Comparison of ENCODE assay signal across 25 cellular contexts in genomic region chr7:135666156-135666555, GRCh38. TPM values are rescaled to one million over a fixed set of nuclear protein-coding genes. Genes with fewer than 3 reads are reported as not detected.
DNase-seq lines count a peak whose midpoint lies in the region; ATAC-seq and TF ChIP-seq lines count a peak whose summit lies in the region.
"Had no signal": no experiment of that assay in that cellular context is flagged by ENCODE, and none has a peak within 500 bp of the region (broad histone marks: within the 10 kb centered on the region; RNA-seq: fewer than 3 reads in every experiment).

No MANE protein-coding gene starts in this region.

- no peak overlapping the region for H3K14ac ChIP-seq in trophoblast cell (ENCODE audit: low read length)

- H3K4me3 ChIP-seq in CD8-positive, alpha-beta T cell (ENCODE audit: low read depth, low read length): no peak overlapping the region
- no peak overlapping the region for H3K4me3 ChIP-seq in trophoblast cell (ENCODE audit: low read depth, low read length)
- H3K4me3 ChIP-seq: ascending aorta, dorsolateral prefrontal cortex, pancreas had no signal

- peak overlapping the region; percentile 7 for H2BK5ac ChIP-seq in trophoblast cell (ENCODE audit: low read depth, low read length, poor library complexity)

- H3K27me3 Mint-ChIP-seq in CD8-positive, alpha-beta T cell (ENCODE audit: low read depth): no peaks in the 10 kb centered on the region
- no peaks in the 10 kb centered on the region for H3K27me3 Mint-ChIP-seq in IgD-negative memory B cell
- H3K27me3 Mint-ChIP-seq in stimulated activated naive CD8-positive, alpha-beta T cell treated with anti-CD3 and anti-CD28 coated beads, Interleukin-15, amount 100 ng/mL, for 72 hours: no peaks in the 10 kb centered on the region
- H3K27me3 Mint-ChIP-seq: activated naive CD4-positive, alpha-beta T cell treated with anti-CD3 and anti-CD28 coated beads, Interleukin-2, amount 50 U/mL, for 24 hours; naive thymus-derived CD8-positive, alpha-beta T cell had no signal

- H3K9me3 ChIP-seq in CD8-positive, alpha-beta T cell (ENCODE audit: low read length): no peaks in the 10 kb centered on the region
- peaks cover 4% of the 10 kb centered on the region for H3K9me3 ChIP-seq in trophoblast cell (ENCODE audit: insufficient read depth, low read depth, low read length)
- H3K9me3 ChIP-seq: ascending aorta, pancreas had no signal

- no peak overlapping the region for H3K9ac ChIP-seq in trophoblast cell (ENCODE audit: low read length)
- H3K9ac ChIP-seq: KMS-11 had no signal

- no peak overlapping the region for H3K23ac ChIP-seq in trophoblast cell (ENCODE audit: low read length)

- H3K4me1 Mint-ChIP-seq in CD8-positive, alpha-beta T cell (ENCODE audit: low read depth): peaks cover 65% of the 10 kb centered on the region
- peaks cover 21 to 42% (median 38%) of the 10 kb centered on the region in 3 donors for H3K4me1 Mint-ChIP-seq in IgD-negative memory B cell
- peaks cover 49% of the 10 kb centered on the region for H3K4me1 Mint-ChIP-seq in stimulated activated naive CD8-positive, alpha-beta T cell treated with anti-CD3 and anti-CD28 coated beads, Interleukin-15, amount 100 ng/mL, for 72 hours

- CTCF ChIA-PET in CD8-positive, alpha-beta T cell (lab: Charles Lee): no interaction called here

- H3K36me3 ChIP-seq in CD8-positive, alpha-beta T cell (ENCODE audit: insufficient read depth, low read length): no peaks in the 10 kb centered on the region
- peaks cover 4% of the 10 kb centered on the region in 2 experiments for H3K36me3 ChIP-seq in trophoblast cell (ENCODE audit: control insufficient read depth in 1 of 2, insufficient read depth in 2 of 2, low read length in 2 of 2)
- H3K36me3 ChIP-seq: ascending aorta, pancreas had no signal

- DNase-seq in CD8-positive, alpha-beta T cell: no peak
- DNase-seq in epithelial cell of prostate (ENCODE audit: low read depth, low spot score) (no peak), trophoblast cell (peak; percentile 56 to 71), AG20443 (ENCODE audit: low spot score) (no peak), GM13976 (ENCODE audit: low spot score) (no peak)
- DNase-seq in stimulated activated naive CD8-positive, alpha-beta T cell treated with anti-CD3 and anti-CD28 coated beads, Interleukin-15, amount 100 ng/mL, for 72 hours: no peak
- no peak for DNase-seq in stimulated activated CD4-positive, alpha-beta T cell treated with anti-CD3 and anti-CD28 coated beads, Interleukin-4, amount 100 ng/mL, for 4 hours
- DNase-seq: activated CD4-positive, alpha-beta T cell treated with anti-CD3 and anti-CD28 coated beads for 1 hour; activated CD8-positive, alpha-beta T cell treated with anti-CD3 and anti-CD28 coated beads, Interleukin-2, amount 10 ng/mL, durations not matched to agents 7 days and 5 days; C1 segment of cervical spinal cord; caudate nucleus; dorsolateral prefrontal cortex; naive thymus-derived CD8-positive, alpha-beta T cell; NCI-H1436 treated with DMSO at 0.1 percent for 48 hours; NCI-H345; NCI-H748 treated with DMSO at 0.1 percent for 48 hours; pancreas; stimulated activated CD4-positive, alpha-beta T cell treated with anti-CD3 and anti-CD28 coated beads, Interleukin-4, amount 100 ng/mL, for 1 hour had no signal

- peaks cover 20% of the 10 kb centered on the region for H3K4me1 ChIP-seq in CD8-positive, alpha-beta T cell (ENCODE audit: insufficient read depth, low read length)
- peaks cover 7 to 8% of the 10 kb centered on the region in 2 experiments for H3K4me1 ChIP-seq in trophoblast cell (ENCODE audit: control insufficient read depth in 1 of 2, insufficient read depth in 2 of 2, low read length in 2 of 2)

- H4K91ac ChIP-seq in trophoblast cell (ENCODE audit: low read depth, low read length): no peak overlapping the region

- H2AK5ac ChIP-seq in trophoblast cell (ENCODE audit: low read length): no peak overlapping the region

- H3K27me3 ChIP-seq in CD8-positive, alpha-beta T cell (ENCODE audit: insufficient read depth, low read length): no peaks in the 10 kb centered on the region
- no peaks in the 10 kb centered on the region for H3K27me3 ChIP-seq in trophoblast cell (ENCODE audit: insufficient read depth, low read length)
- H3K27me3 ChIP-seq: ascending aorta, dorsolateral prefrontal cortex, pancreas had no signal

- peaks cover 11% of the 10 kb centered on the region for H3K79me2 ChIP-seq in trophoblast cell (ENCODE audit: control insufficient read depth, insufficient read depth, low read length, poor library complexity)

- H3K4me2 ChIP-seq in trophoblast cell (ENCODE audit: low read length): no peak overlapping the region
- H3K4me2 ChIP-seq: KMS-11 had no signal

- H4K8ac ChIP-seq in trophoblast cell (ENCODE audit: low read depth, low read length): no peak overlapping the region

- H3K4me3 Mint-ChIP-seq in CD8-positive, alpha-beta T cell: no peak overlapping the region
- H3K4me3 Mint-ChIP-seq in IgD-negative memory B cell: peak overlapping the region in 2 of 4 donors; percentile 32 to 82
- H3K4me3 Mint-ChIP-seq in stimulated activated naive CD8-positive, alpha-beta T cell treated with anti-CD3 and anti-CD28 coated beads, Interleukin-15, amount 100 ng/mL, for 72 hours: peak overlapping the region in 1 of 2 donors; percentile 29
- H3K4me3 Mint-ChIP-seq: activated CD8-positive, alpha-beta T cell treated with anti-CD3 and anti-CD28 coated beads, Interleukin-2, amount 10 ng/mL, durations not matched to agents 7 days and 5 days; stimulated activated effector memory CD8-positive, alpha-beta T cell treated with anti-CD3 and anti-CD28 coated beads, Interleukin-12 subunit alpha, Interleukin-12 subunit beta, amount 100 ng/mL, for 72 hours; T-helper 1 cell treated with Interleukin-12 subunit alpha and Interleukin-12 subunit beta and Interleukin-4 antibody, amounts not matched to agents 30 μg/mL and 1 μg/mL, for 36 hours had no signal

- peaks cover 25% of the 10 kb centered on the region for H3K36me3 Mint-ChIP-seq in CD8-positive, alpha-beta T cell
- no peaks in the 10 kb centered on the region for H3K36me3 Mint-ChIP-seq in IgD-negative memory B cell

- H3K27ac ChIP-seq in CD8-positive, alpha-beta T cell (ENCODE audit: low read depth, low read length): no peak overlapping the region
- H3K27ac ChIP-seq in epithelial cell of prostate (peak overlapping the region; percentile 2), trophoblast cell (ENCODE audit: low read depth, low read length) (no peak overlapping the region)
- H3K27ac ChIP-seq: ascending aorta, dorsolateral prefrontal cortex, KMS-11, pancreas had no signal

- no peak overlapping the region for H4K12ac ChIP-seq in trophoblast cell (ENCODE audit: low read depth, low read length)

- H3K18ac ChIP-seq in trophoblast cell (ENCODE audit: low read length): no peak overlapping the region

- no peak overlapping the region for H2BK12ac ChIP-seq in trophoblast cell (ENCODE audit: low read length)

- no CpG with 5 or more reads among the region's 11 CpGs for WGBS in trophoblast cell (ENCODE audit: extremely low coverage, insufficient coverage, insufficient read length)

- H3K9me3 Mint-ChIP-seq in CD8-positive, alpha-beta T cell: no peaks in the 10 kb centered on the region
- peaks cover 0 to 2% (median 0%) of the 10 kb centered on the region in 3 donors for H3K9me3 Mint-ChIP-seq in IgD-negative memory B cell
- H3K9me3 Mint-ChIP-seq in stimulated activated naive CD8-positive, alpha-beta T cell treated with anti-CD3 and anti-CD28 coated beads, Interleukin-15, amount 100 ng/mL, for 72 hours: peaks cover 0 to 5% of the 10 kb centered on the region in 2 donors
- H3K9me3 Mint-ChIP-seq: activated naive CD4-positive, alpha-beta T cell treated with anti-CD3 and anti-CD28 coated beads, Interleukin-2, amount 50 U/mL, for 24 hours; activated T-helper 2 cell treated with anti-CD3 and anti-CD28 coated beads, Interferon-gamma antibody, Interleukin-2, Interleukin-4, amounts not matched to agents 10 μg/mL and 5 μg/mL and 100 μg/mL, durations not matched to agents 14 hours and 24 hours and 36 hours; stimulated activated effector memory CD8-positive, alpha-beta T cell treated with anti-CD3 and anti-CD28 coated beads, Interleukin-12 subunit alpha, Interleukin-12 subunit beta, amount 100 ng/mL, for 72 hours; T-helper 1 cell treated with Interleukin-12 subunit alpha and Interleukin-12 subunit beta and Interleukin-4 antibody, amounts not matched to agents 30 μg/mL and 1 μg/mL, for 36 hours had no signal

- in situ Hi-C loops in GM13976 (cut with MboI; ENCODE audit: low sequenced_read_pairs, unreplicated experiment): loop anchor here (25.0 kb wide), 1 partner anchor 379 kb away; no protein-coding TSS in a partner anchor

- no peak overlapping the region for H2BK120ac ChIP-seq in trophoblast cell (ENCODE audit: insufficient read depth, low read length, poor library complexity)

- no peak for ATAC-seq in CD8-positive, alpha-beta T cell
- ATAC-seq in stimulated activated naive CD8-positive, alpha-beta T cell treated with anti-CD3 and anti-CD28 coated beads, Interleukin-15, amount 100 ng/mL, for 72 hours: no peak
- ATAC-seq: activated CD8-positive, alpha-beta T cell treated with anti-CD3 and anti-CD28 coated beads, Interleukin-2, amount 10 ng/mL, durations not matched to agents 7 days and 5 days; naive thymus-derived CD8-positive, alpha-beta T cell; pancreas; stimulated activated effector memory CD8-positive, alpha-beta T cell treated with anti-CD3 and anti-CD28 coated beads, Interleukin-12 subunit alpha, Interleukin-12 subunit beta, amount 100 ng/mL, for 72 hours had no signal

- peak overlapping the region; percentile 41 for H3K27ac Mint-ChIP-seq in CD8-positive, alpha-beta T cell
- peak overlapping the region in 2 of 3 donors; percentile 3 to 48 for H3K27ac Mint-ChIP-seq in IgD-negative memory B cell
- H3K27ac Mint-ChIP-seq in stimulated activated naive CD8-positive, alpha-beta T cell treated with anti-CD3 and anti-CD28 coated beads, Interleukin-15, amount 100 ng/mL, for 72 hours: peak overlapping the region in 1 of 2 donors; percentile 46
- H3K27ac Mint-ChIP-seq: activated CD8-positive, alpha-beta T cell treated with anti-CD3 and anti-CD28 coated beads, Interleukin-2, amount 10 ng/mL, durations not matched to agents 7 days and 5 days; activated naive CD4-positive, alpha-beta T cell treated with anti-CD3 and anti-CD28 coated beads, Interleukin-2, amount 50 U/mL, for 24 hours; activated T-helper 2 cell treated with anti-CD3 and anti-CD28 coated beads, Interferon-gamma antibody, Interleukin-2, Interleukin-4, amounts not matched to agents 10 μg/mL and 5 μg/mL and 100 μg/mL, durations not matched to agents 14 hours and 24 hours and 36 hours; stimulated activated effector memory CD8-positive, alpha-beta T cell treated with anti-CD3 and anti-CD28 coated beads, Interleukin-12 subunit alpha, Interleukin-12 subunit beta, amount 100 ng/mL, for 72 hours; T-helper 1 cell treated with Interleukin-12 subunit alpha and Interleukin-12 subunit beta and Interleukin-4 antibody, amounts not matched to agents 30 μg/mL and 1 μg/mL, for 36 hours had no signal

- peaks cover 9% of the 10 kb centered on the region for H3K79me1 ChIP-seq in trophoblast cell (ENCODE audit: low read length)

- no peak overlapping the region for H2AFZ ChIP-seq in trophoblast cell (ENCODE audit: insufficient read depth, low read length, poor library complexity)

- TF ChIP-seq CTCF in CD8-positive, alpha-beta T cell (IDR thresholded peaks at IDR 0.05): no peak
- TF ChIP-seq CTCF in GM13976 (IDR thresholded peaks at IDR 0.05; ENCODE audit: borderline replicate concordance, control extremely low read depth, extremely low read depth, insufficient read depth, missing control alignments): no peak

- POLR2A ChIA-PET in CD8-positive, alpha-beta T cell (lab: Charles Lee): no interaction called here

- peak overlapping the region; percentile 61 for H3K4ac ChIP-seq in trophoblast cell (ENCODE audit: low read depth, low read length)

- intact Hi-C loops in CD8-positive, alpha-beta T cell (cut with DNase I, micrococcal nuclease): loop anchor here in 1 of 2 experiments (10.0 kb wide), 1 partner anchor 1541 kb away; the partner anchor contains the start of gene LRGUK

RNA-seq across cellular contexts. Expression of gene STMP1, which starts 3.8 kb away (rescaled TPM):
- total RNA-seq in CD8-positive, alpha-beta T cell: 10 to 100 TPM in 1 of 2 experiments, 1 to 10 TPM in 1; 9.4 to 11.5 TPM
- 43.7 TPM for polyA plus RNA-seq in IgD-negative memory B cell
- 41.4 and 42.5 TPM in 2 replicates for polyA plus RNA-seq in trophoblast cell (2013)

Comparison
In these comparisons a context has a peak if more than half of its experiments do, and no peak if none do; other contexts are left out.
1. DNase-seq: peak in trophoblast cell (2 of 2); none in CD8-positive, alpha-beta T cell (0 of 7), epithelial cell of prostate (single experiment), stimulated activated naive CD8-positive, alpha-beta T cell treated with anti-CD3 and anti-CD28 coated beads, Interleukin-15, amount 100 ng/mL, for 72 hours (0 of 2), AG20443 (single experiment), GM13976 (single experiment) and stimulated activated CD4-positive, alpha-beta T cell treated with anti-CD3 and anti-CD28 coated beads, Interleukin-4, amount 100 ng/mL, for 4 hours (0 of 2).